In the genomic region with DNA sequence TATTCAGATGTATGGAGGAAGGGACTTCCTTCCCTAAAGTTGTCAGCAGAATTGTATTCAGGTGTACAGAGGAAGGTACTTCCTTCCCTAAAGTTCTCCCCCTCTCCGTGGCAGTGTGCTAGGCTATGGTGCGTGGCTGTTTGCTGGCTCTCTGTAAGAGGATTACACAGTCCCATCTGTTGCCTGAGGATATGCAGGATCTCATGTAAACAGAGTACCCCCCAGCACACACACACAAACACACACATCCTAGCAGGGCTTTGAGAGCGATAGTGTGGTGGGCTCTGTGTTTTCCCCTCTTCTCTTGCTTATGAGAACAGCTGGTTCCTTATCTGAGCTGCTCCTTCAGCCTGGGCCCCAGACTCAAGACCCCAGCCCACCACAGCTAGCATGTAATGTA, we compare ENCODE assay signal across 18 cellular contexts. TPM values are rescaled to one million over a fixed set of nuclear protein-coding genes. Genes with fewer than 3 reads are reported as not detected.
DNase-seq lines count a peak whose midpoint lies in the region; ATAC-seq lines count a peak whose summit lies in the region.
"Had no signal": no experiment of that assay in that cellular context is flagged by ENCODE, and none has a peak within 500 bp of the region (broad histone marks: within the 10 kb centered on the region; RNA-seq: fewer than 3 reads in every experiment).

No MANE protein-coding gene starts in this region.

- H3K9me3 Mint-ChIP-seq in activated CD8-positive, alpha-beta memory T cell treated with anti-CD3 and anti-CD28 coated beads, Interleukin-2, amount 10 ng/mL, durations not matched to agents 7 days and 5 days (ENCODE audit: low read depth) = no peaks in the 10 kb centered on the region

- H3K27ac Mint-ChIP-seq in activated CD8-positive, alpha-beta memory T cell treated with anti-CD3 and anti-CD28 coated beads, Interleukin-2, amount 10 ng/mL, durations not matched to agents 7 days and 5 days = no peak overlapping the region
- H3K27ac Mint-ChIP-seq: CD4-positive, CD25-positive, alpha-beta regulatory T cell had no signal

- H3K36me3 Mint-ChIP-seq in activated CD8-positive, alpha-beta memory T cell treated with anti-CD3 and anti-CD28 coated beads, Interleukin-2, amount 10 ng/mL, durations not matched to agents 7 days and 5 days = no peaks in the 10 kb centered on the region
- H3K36me3 Mint-ChIP-seq: CD4-positive, CD25-positive, alpha-beta regulatory T cell had no signal

- DNase-seq in Ammon's horn (ENCODE audit: low spot score) (peak; percentile 11), ELF-1 (ENCODE audit: low read depth, low spot score) (peak; percentile 40), NCI-H82 (lab: John Stamatoyannopoulos, UW) (peak; percentile 100), ecto neural progenitor cell (ENCODE audit: low spot score) (peak; percentile 48), NCI-H1105 (lab: John Stamatoyannopoulos, UW) (no peak), NCI-H510A (lab: John Stamatoyannopoulos, UW) (no peak)
- no peak for DNase-seq in activated CD8-positive, alpha-beta memory T cell treated with anti-CD3 and anti-CD28 coated beads, Interleukin-2, amount 10 ng/mL, durations not matched to agents 7 days and 5 days
- DNase-seq: CD4-positive, CD25-positive, alpha-beta regulatory T cell; GF-D8; MM.1S; NCI-H1048; NCI-H1436; NCI-H2029 treated with DMSO at 0.1 percent for 48 hours; NCI-H69; SHP77 treated with DMSO at 0.1 percent for 48 hours had no signal

- H3K27me3 Mint-ChIP-seq in activated CD8-positive, alpha-beta memory T cell treated with anti-CD3 and anti-CD28 coated beads, Interleukin-2, amount 10 ng/mL, durations not matched to agents 7 days and 5 days = peaks cover 37% of the 10 kb centered on the region

- H3K4me1 Mint-ChIP-seq in activated CD8-positive, alpha-beta memory T cell treated with anti-CD3 and anti-CD28 coated beads, Interleukin-2, amount 10 ng/mL, durations not matched to agents 7 days and 5 days = no peaks in the 10 kb centered on the region
- H3K4me1 Mint-ChIP-seq: CD4-positive, CD25-positive, alpha-beta regulatory T cell had no signal

- ATAC-seq in HG03025 (IDR thresholded peaks at IDR 0.05; ENCODE audit: low FRiP score, unreplicated experiment) = no peak
- ATAC-seq in activated CD8-positive, alpha-beta memory T cell treated with anti-CD3 and anti-CD28 coated beads, Interleukin-2, amount 10 ng/mL, durations not matched to agents 7 days and 5 days = no peak
- ATAC-seq: A549 had no signal

- CTCF ChIA-PET in activated CD8-positive, alpha-beta memory T cell treated with anti-CD3 and anti-CD28 coated beads, Interleukin-2, amount 10 ng/mL, durations not matched to agents 7 days and 5 days (lab: Charles Lee) = interaction anchor here (1.0 kb wide), 1 partner anchor 10 kb away, joined by 3 read pairs; the partner anchor contains the start of gene NEK5

- no peak overlapping the region for H3K4me3 Mint-ChIP-seq in activated CD8-positive, alpha-beta memory T cell treated with anti-CD3 and anti-CD28 coated beads, Interleukin-2, amount 10 ng/mL, durations not matched to agents 7 days and 5 days
- H3K4me3 Mint-ChIP-seq: CD4-positive, CD25-positive, alpha-beta regulatory T cell had no signal

RNA-seq across cellular contexts. Expression of gene NEK5, which starts 10.3 kb away (rescaled TPM):
- total RNA-seq in activated CD8-positive, alpha-beta memory T cell treated with anti-CD3 and anti-CD28 coated beads, Interleukin-2, amount 10 ng/mL, durations not matched to agents 7 days and 5 days = not detected
- total RNA-seq: CD4-positive, CD25-positive, alpha-beta regulatory T cell; LHCN-M2 had no signal

RNA-seq across cellular contexts. Expression of gene NEK3, which starts 40.8 kb away (rescaled TPM):
- 1 to 10 TPM; 2.6 to 2.8 TPM for total RNA-seq in activated CD8-positive, alpha-beta memory T cell treated with anti-CD3 and anti-CD28 coated beads, Interleukin-2, amount 10 ng/mL, durations not matched to agents 7 days and 5 days

Comparison
In these comparisons a context has a peak if more than half of its experiments do, and no peak if none do; other contexts are left out.
1. DNase-seq: peak in Ammon's horn (single experiment), ELF-1 (single experiment), NCI-H82 (single experiment) and ecto neural progenitor cell (single experiment); none in NCI-H1105 (single experiment), NCI-H510A (single experiment) and activated CD8-positive, alpha-beta memory T cell treated with anti-CD3 and anti-CD28 coated beads, Interleukin-2, amount 10 ng/mL, durations not matched to agents 7 days and 5 days (single experiment).